Comparison of ENCODE assay signal across 3 cellular contexts in the genomic region with DNA sequence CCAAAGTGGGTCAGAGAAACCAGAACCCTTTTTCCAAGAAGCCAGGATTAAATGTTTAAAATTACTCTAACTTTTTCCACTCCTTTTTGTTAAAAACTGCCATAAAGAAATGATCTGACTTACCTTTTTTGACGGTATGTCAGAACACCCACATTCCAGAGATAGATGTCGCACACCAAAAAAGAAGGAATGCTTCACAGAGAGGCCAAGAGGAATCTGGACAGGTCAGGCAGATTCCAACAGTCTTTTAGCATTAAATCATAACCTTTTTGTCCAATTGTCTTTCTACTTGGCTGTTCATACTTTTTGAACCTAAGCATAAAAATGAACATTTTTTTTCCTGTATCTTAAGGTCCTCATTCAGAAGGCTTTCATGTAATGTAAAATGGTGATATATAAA.
TF ChIP-seq lines count a peak whose summit lies in the region.

No MANE protein-coding gene starts in this region.

TF ChIP-seq in SK-N-SH treated with all-trans-retinoic acid at 6 μM for 48 hours, 23 proteins besides CTCF, POLR2A, EP300 and RAD21:
- no peak for TF ChIP-seq PPARA (CRISPR knock-in tag; IDR thresholded peaks at IDR 0.05; ENCODE audit: borderline replicate concordance)
- TF ChIP-seq GLIS3 (CRISPR knock-in tag; IDR thresholded peaks at IDR 0.05), result no peak
- no peak for TF ChIP-seq ZFP3 (CRISPR knock-in tag; IDR thresholded peaks at IDR 0.05)
- TF ChIP-seq, protein P1, sequence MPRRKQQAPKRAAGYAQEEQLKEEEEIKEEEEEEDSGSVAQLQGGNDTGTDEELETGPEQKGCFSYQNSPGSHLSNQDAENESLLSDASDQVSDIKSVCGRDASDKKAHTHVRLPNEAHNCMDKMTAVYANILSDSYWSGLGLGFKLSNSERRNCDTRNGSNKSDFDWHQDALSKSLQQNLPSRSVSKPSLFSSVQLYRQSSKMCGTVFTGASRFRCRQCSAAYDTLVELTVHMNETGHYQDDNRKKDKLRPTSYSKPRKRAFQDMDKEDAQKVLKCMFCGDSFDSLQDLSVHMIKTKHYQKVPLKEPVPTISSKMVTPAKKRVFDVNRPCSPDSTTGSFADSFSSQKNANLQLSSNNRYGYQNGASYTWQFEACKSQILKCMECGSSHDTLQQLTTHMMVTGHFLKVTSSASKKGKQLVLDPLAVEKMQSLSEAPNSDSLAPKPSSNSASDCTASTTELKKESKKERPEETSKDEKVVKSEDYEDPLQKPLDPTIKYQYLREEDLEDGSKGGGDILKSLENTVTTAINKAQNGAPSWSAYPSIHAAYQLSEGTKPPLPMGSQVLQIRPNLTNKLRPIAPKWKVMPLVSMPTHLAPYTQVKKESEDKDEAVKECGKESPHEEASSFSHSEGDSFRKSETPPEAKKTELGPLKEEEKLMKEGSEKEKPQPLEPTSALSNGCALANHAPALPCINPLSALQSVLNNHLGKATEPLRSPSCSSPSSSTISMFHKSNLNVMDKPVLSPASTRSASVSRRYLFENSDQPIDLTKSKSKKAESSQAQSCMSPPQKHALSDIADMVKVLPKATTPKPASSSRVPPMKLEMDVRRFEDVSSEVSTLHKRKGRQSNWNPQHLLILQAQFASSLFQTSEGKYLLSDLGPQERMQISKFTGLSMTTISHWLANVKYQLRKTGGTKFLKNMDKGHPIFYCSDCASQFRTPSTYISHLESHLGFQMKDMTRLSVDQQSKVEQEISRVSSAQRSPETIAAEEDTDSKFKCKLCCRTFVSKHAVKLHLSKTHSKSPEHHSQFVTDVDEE (CRISPR knock-in tag; IDR thresholded peaks at IDR 0.05), result no peak
- 0 out of 2 replicates have a peak, but pooled peaks have one; percentile 9 for TF ChIP-seq ISL1 (CRISPR knock-in tag; IDR thresholded peaks at IDR 0.05)
- no peak for TF ChIP-seq ZC3H10 (CRISPR knock-in tag; IDR thresholded peaks at IDR 0.05)
- no peak for TF ChIP-seq ZNF70 (CRISPR knock-in tag; IDR thresholded peaks at IDR 0.05)

TF ChIP-seq in SK-N-SH, 30 proteins besides CTCF, POLR2A, EP300 and RAD21:
- TF ChIP-seq TCF12 (IDR thresholded peaks at IDR 0.05) (no peak), FOXM1 (IDR thresholded peaks at IDR 0.05; ENCODE audit: low read depth) (no peak), FOSL2 (IDR thresholded peaks at IDR 0.05; ENCODE audit: borderline replicate concordance, low read depth) (no peak), RCOR1 (IDR thresholded peaks at IDR 0.05; ENCODE audit: low read length) (no peak), NFIC (IDR thresholded peaks at IDR 0.05; ENCODE audit: borderline replicate concordance) (no peak), YY1 (IDR thresholded peaks at IDR 0.05; ENCODE audit: low read depth) (no peak), TEAD4 (IDR thresholded peaks at IDR 0.05; ENCODE audit: borderline replicate concordance, insufficient read depth) (no peak), MXI1 (IDR thresholded peaks at IDR 0.05; ENCODE audit: low read depth, low read length) (no peak)
- TF ChIP-seq, protein P2, sequence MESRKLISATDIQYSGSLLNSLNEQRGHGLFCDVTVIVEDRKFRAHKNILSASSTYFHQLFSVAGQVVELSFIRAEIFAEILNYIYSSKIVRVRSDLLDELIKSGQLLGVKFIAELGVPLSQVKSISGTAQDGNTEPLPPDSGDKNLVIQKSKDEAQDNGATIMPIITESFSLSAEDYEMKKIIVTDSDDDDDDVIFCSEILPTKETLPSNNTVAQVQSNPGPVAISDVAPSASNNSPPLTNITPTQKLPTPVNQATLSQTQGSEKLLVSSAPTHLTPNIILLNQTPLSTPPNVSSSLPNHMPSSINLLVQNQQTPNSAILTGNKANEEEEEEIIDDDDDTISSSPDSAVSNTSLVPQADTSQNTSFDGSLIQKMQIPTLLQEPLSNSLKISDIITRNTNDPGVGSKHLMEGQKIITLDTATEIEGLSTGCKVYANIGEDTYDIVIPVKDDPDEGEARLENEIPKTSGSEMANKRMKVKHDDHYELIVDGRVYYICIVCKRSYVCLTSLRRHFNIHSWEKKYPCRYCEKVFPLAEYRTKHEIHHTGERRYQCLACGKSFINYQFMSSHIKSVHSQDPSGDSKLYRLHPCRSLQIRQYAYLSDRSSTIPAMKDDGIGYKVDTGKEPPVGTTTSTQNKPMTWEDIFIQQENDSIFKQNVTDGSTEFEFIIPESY (IDR thresholded peaks at IDR 0.05; ENCODE audit: borderline replicate concordance, low read depth), result no peak

TF ChIP-seq in H1, 55 proteins besides CTCF, POLR2A, EP300 and RAD21:
- no peak for TF ChIP-seq RBBP5 (IDR thresholded peaks at IDR 0.05; ENCODE audit: borderline replicate concordance, low read depth, low read length)
- no peak for TF ChIP-seq EZH2 (IDR thresholded peaks at IDR 0.05; ENCODE audit: low read depth, low read length, severe bottlenecking)
- no peak for TF ChIP-seq CHD1 (IDR thresholded peaks at IDR 0.05; ENCODE audit: low read depth, low read length)
- TF ChIP-seq RXRA (IDR thresholded peaks at IDR 0.05; ENCODE audit: insufficient read depth, low read depth, low read length), result no peak
- TF ChIP-seq TEAD4 (IDR thresholded peaks at IDR 0.05; ENCODE audit: low read depth, low read length), result no peak
